21 cellular contexts compared by ENCODE assay signal in the genomic region with DNA sequence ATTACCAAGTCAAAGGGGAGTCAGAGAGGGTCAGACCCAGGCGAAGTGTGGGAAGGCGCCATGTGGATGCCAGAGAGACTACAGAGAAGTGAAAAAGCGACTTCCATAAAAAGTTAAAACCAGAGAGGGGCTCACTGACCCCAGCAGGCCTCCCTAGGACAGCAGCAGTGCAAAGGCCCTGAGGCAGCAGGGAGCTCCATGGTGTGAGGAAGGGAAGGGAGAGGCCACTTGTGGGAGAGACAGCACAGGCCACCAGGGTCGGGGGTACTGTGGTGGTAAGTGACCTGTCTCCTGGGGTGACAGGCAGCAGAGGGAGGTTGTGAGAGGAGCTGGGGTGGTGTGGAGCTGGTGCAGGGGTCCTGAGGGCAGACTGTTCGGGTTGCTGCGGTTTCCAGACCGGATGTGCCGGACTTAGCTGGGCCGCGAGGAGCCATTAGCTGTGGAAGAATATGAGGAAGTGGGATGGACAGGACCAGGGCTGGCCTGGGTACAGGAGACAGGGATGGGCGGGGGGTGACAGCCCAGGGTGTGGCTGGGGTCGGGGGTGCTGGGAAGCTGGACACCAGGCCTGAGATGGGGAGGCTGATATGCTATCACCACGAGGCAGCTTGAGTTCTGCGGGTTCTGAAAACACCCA. TPM values are rescaled to one million over a fixed set of nuclear protein-coding genes. Genes with fewer than 3 reads are reported as not detected.
DNase-seq lines count a peak whose midpoint lies in the region; ATAC-seq and TF ChIP-seq lines count a peak whose summit lies in the region.
"Had no signal": no experiment of that assay in that cellular context is flagged by ENCODE, and none has a peak within 500 bp of the region (broad histone marks: within the 10 kb centered on the region; RNA-seq: fewer than 3 reads in every experiment).

No MANE protein-coding gene starts in this region.

- H3K9me3 ChIP-seq in CD4-positive, CD25-positive, alpha-beta regulatory T cell (ENCODE audit: control insufficient read depth in 2 of 2, low read length in 2 of 2): no peaks in the 10 kb centered on the region
- no peaks in the 10 kb centered on the region for H3K9me3 ChIP-seq in tibial artery
- H3K9me3 ChIP-seq: heart left ventricle had no signal

- H3K27me3 Mint-ChIP-seq in T-helper 2 cell treated with Interferon-gamma antibody and Interleukin-4, amounts not matched to agents 5 μg/mL and 100 μg/mL, for 36 hours (ENCODE audit: low read depth): no peaks in the 10 kb centered on the region
- H3K27me3 Mint-ChIP-seq in CD4-positive, CD25-positive, alpha-beta regulatory T cell: no peaks in the 10 kb centered on the region
- H3K27me3 Mint-ChIP-seq in memory B cell (no peaks in the 10 kb centered on the region), HFFc6 (ENCODE audit: insufficient read depth) (peaks cover 9% of the 10 kb centered on the region)
- H3K27me3 Mint-ChIP-seq: brain had no signal

- no peaks in the 10 kb centered on the region for H3K27me3 ChIP-seq in CD4-positive, CD25-positive, alpha-beta regulatory T cell (ENCODE audit: control insufficient read depth, insufficient read depth, low read length)
- H3K27me3 ChIP-seq in tibial artery: no peaks in the 10 kb centered on the region
- H3K27me3 ChIP-seq: heart left ventricle had no signal

- H3K36me3 Mint-ChIP-seq in T-helper 2 cell treated with Interferon-gamma antibody and Interleukin-4, amounts not matched to agents 5 μg/mL and 100 μg/mL, for 36 hours (ENCODE audit: low read depth): peaks cover 52% of the 10 kb centered on the region
- peaks cover 30% of the 10 kb centered on the region for H3K36me3 Mint-ChIP-seq in CD4-positive, CD25-positive, alpha-beta regulatory T cell
- H3K36me3 Mint-ChIP-seq in activated naive CD4-positive, alpha-beta T cell treated with anti-CD3 and anti-CD28 coated beads, Interleukin-2, amount 50 U/mL, for 72 hours: peaks cover 0 to 6% of the 10 kb centered on the region in 2 donors
- H3K36me3 Mint-ChIP-seq in memory B cell (peaks cover 33% of the 10 kb centered on the region), HFFc6 (ENCODE audit: low read depth) (peaks cover 25% of the 10 kb centered on the region)

- no peak overlapping the region for H3K27ac ChIP-seq in CD4-positive, CD25-positive, alpha-beta regulatory T cell (ENCODE audit: insufficient read depth, low read length, poor library complexity, severe bottlenecking)
- H3K27ac ChIP-seq in tibial artery: no peak overlapping the region
- H3K27ac ChIP-seq: heart left ventricle had no signal

- TF ChIP-seq CTCF in tibial artery (IDR thresholded peaks at IDR 0.05) (no peak), HFFc6 (IDR thresholded peaks at IDR 0.05) (no peak)

- H3K9me3 Mint-ChIP-seq in T-helper 2 cell treated with Interferon-gamma antibody and Interleukin-4, amounts not matched to agents 5 μg/mL and 100 μg/mL, for 36 hours: no peaks in the 10 kb centered on the region
- H3K9me3 Mint-ChIP-seq in CD4-positive, CD25-positive, alpha-beta regulatory T cell: peaks cover 0 to 3% (median 0%) of the 10 kb centered on the region in 7 donors
- no peaks in the 10 kb centered on the region for H3K9me3 Mint-ChIP-seq in activated naive CD4-positive, alpha-beta T cell treated with anti-CD3 and anti-CD28 coated beads, Interleukin-2, amount 50 U/mL, for 72 hours
- H3K9me3 Mint-ChIP-seq in memory B cell (no peaks in the 10 kb centered on the region), HFFc6 (no peaks in the 10 kb centered on the region)
- H3K9me3 Mint-ChIP-seq: brain, endodermal cell had no signal

- intact Hi-C loops in tibial artery (cut with DNase I; ENCODE audit: low total_unique reads): no loop called here

- H3K27ac Mint-ChIP-seq in T-helper 2 cell treated with Interferon-gamma antibody and Interleukin-4, amounts not matched to agents 5 μg/mL and 100 μg/mL, for 36 hours: peak overlapping the region; percentile 34
- peak overlapping the region; percentile 58 to 87 (median 81) for H3K27ac Mint-ChIP-seq in CD4-positive, CD25-positive, alpha-beta regulatory T cell
- peak overlapping the region; percentile 63 to 65 for H3K27ac Mint-ChIP-seq in activated naive CD4-positive, alpha-beta T cell treated with anti-CD3 and anti-CD28 coated beads, Interleukin-2, amount 50 U/mL, for 72 hours
- H3K27ac Mint-ChIP-seq in memory B cell: peak overlapping the region; percentile 25
- H3K27ac Mint-ChIP-seq in HFFc6: no peak overlapping the region
- H3K27ac Mint-ChIP-seq: endodermal cell had no signal

- H3K4me3 Mint-ChIP-seq in T-helper 2 cell treated with Interferon-gamma antibody and Interleukin-4, amounts not matched to agents 5 μg/mL and 100 μg/mL, for 36 hours: no peak overlapping the region
- H3K4me3 Mint-ChIP-seq in CD4-positive, CD25-positive, alpha-beta regulatory T cell: peak overlapping the region in 2 of 4 donors; percentile 55 to 63
- H3K4me3 Mint-ChIP-seq in memory B cell (no peak overlapping the region), HFFc6 (no peak overlapping the region; the same call in 1 of the 2 replicates)
- H3K4me3 Mint-ChIP-seq: brain, endodermal cell had no signal

- no peak for DNase-seq in T-helper 2 cell treated with Interferon-gamma antibody and Interleukin-4, amounts not matched to agents 5 μg/mL and 100 μg/mL, for 36 hours (ENCODE audit: low spot score)
- DNase-seq in T-helper 2 cell: no peak
- no peak for DNase-seq in CD4-positive, CD25-positive, alpha-beta regulatory T cell
- DNase-seq in activated naive CD4-positive, alpha-beta T cell treated with anti-CD3 and anti-CD28 coated beads, Interleukin-2, amount 50 U/mL, for 72 hours (ENCODE audit: low spot score in 2 of 2): no peak
- no peak for DNase-seq in memory B cell (ENCODE audit: low spot score in 2 of 2)
- DNase-seq in tibial artery: no peak
- DNase-seq in HFFc6: no peak
- no peak for DNase-seq in Kasumi-1 (lab: John Stamatoyannopoulos, UW)
- DNase-seq: 8988T, endodermal cell, GF-D8, NCI-H1105 treated with DMSO at 0.1 percent for 48 hours, NCI-H2107, NCI-H510A treated with DMSO at 0.1 percent for 48 hours had no signal

- H3K36me3 ChIP-seq in CD4-positive, CD25-positive, alpha-beta regulatory T cell (ENCODE audit: control insufficient read depth, insufficient read depth, low read length): peaks cover 82% of the 10 kb centered on the region
- H3K36me3 ChIP-seq in tibial artery: peaks cover 70 to 98% (median 85%) of the 10 kb centered on the region in 3 donors

- no peak for ATAC-seq in CD4-positive, CD25-positive, alpha-beta regulatory T cell (ENCODE audit: low read depth in 2 of 2)
- peak in 1 of 2 donors; percentile 26 for ATAC-seq in activated naive CD4-positive, alpha-beta T cell treated with anti-CD3 and anti-CD28 coated beads, Interleukin-2, amount 50 U/mL, for 72 hours
- no peak for ATAC-seq in memory B cell (ENCODE audit: low read depth)
- ATAC-seq: heart left ventricle had no signal

- no peak overlapping the region for H3K4me3 ChIP-seq in CD4-positive, CD25-positive, alpha-beta regulatory T cell (ENCODE audit: low read depth, low read length)
- no peak overlapping the region for H3K4me3 ChIP-seq in tibial artery
- H3K4me3 ChIP-seq: heart left ventricle had no signal

- no peaks in the 10 kb centered on the region for H3K4me1 ChIP-seq in CD4-positive, CD25-positive, alpha-beta regulatory T cell (ENCODE audit: control insufficient read depth, insufficient read depth, low read length, poor library complexity, severe bottlenecking)
- peaks cover 0 to 9% (median 4%) of the 10 kb centered on the region in 4 donors for H3K4me1 ChIP-seq in tibial artery

- H3K4me1 Mint-ChIP-seq in T-helper 2 cell treated with Interferon-gamma antibody and Interleukin-4, amounts not matched to agents 5 μg/mL and 100 μg/mL, for 36 hours (ENCODE audit: low read depth): no peaks in the 10 kb centered on the region
- H3K4me1 Mint-ChIP-seq in CD4-positive, CD25-positive, alpha-beta regulatory T cell: peaks cover 0 to 22% (median 5%) of the 10 kb centered on the region in 4 donors
- H3K4me1 Mint-ChIP-seq in memory B cell: peaks cover 5% of the 10 kb centered on the region
- no peaks in the 10 kb centered on the region for H3K4me1 Mint-ChIP-seq in HFFc6 (ENCODE audit: low read depth)
- H3K4me1 Mint-ChIP-seq: endodermal cell had no signal

RNA-seq across cellular contexts. Expression of gene SETD1B, which starts 22.6 kb away (rescaled TPM):
- 118 TPM for total RNA-seq in CD4-positive, CD25-positive, alpha-beta regulatory T cell
- polyA plus RNA-seq in CD4-positive, CD25-positive, alpha-beta regulatory T cell: 1 to 10 TPM; 1.2 to 2.0 (median 1.5) TPM
- total RNA-seq in activated naive CD4-positive, alpha-beta T cell treated with anti-CD3 and anti-CD28 coated beads, Interleukin-2, amount 50 U/mL, for 72 hours: 10 to 100 TPM; 13.8 to 16.7 TPM
- 10 to 100 TPM; 18.5 to 22.0 (median 20.9) TPM for total RNA-seq in HFFc6 (2021; fragmentation: NEBNext Ultra II Directional; extraction: Animal tissue kit (Norgen Biotek cat#: 25700))

RNA-seq across cellular contexts. Expression of gene HPD, which starts 32.2 kb away (rescaled TPM):
- not detected for total RNA-seq in CD4-positive, CD25-positive, alpha-beta regulatory T cell
- not detected for polyA plus RNA-seq in CD4-positive, CD25-positive, alpha-beta regulatory T cell
- under 1 TPM in 1 of 2 donors, not detected in 1; 0.16 TPM for total RNA-seq in activated naive CD4-positive, alpha-beta T cell treated with anti-CD3 and anti-CD28 coated beads, Interleukin-2, amount 50 U/mL, for 72 hours
- total RNA-seq in HFFc6 (2021; fragmentation: NEBNext Ultra II Directional; extraction: Animal tissue kit (Norgen Biotek cat#: 25700)): under 1 TPM in 4 of 6 experiments, not detected in 2; 0.14 to 0.25 (median 0.21) TPM
- total RNA-seq: lung microvascular endothelial cell; skeletal muscle tissue; T-helper 1 cell treated with Interleukin-12 subunit alpha and Interleukin-12 subunit beta and Interleukin-4 antibody, amounts not matched to agents 30 ng/mL and 1 ng/mL, for 36 hours; urinary bladder had no signal
- polyA plus RNA-seq: BJ had no signal

RNA-seq across cellular contexts. Expression of gene RHOF, which starts 32.9 kb away (rescaled TPM):
- 149 TPM for total RNA-seq in CD4-positive, CD25-positive, alpha-beta regulatory T cell
- polyA plus RNA-seq in CD4-positive, CD25-positive, alpha-beta regulatory T cell: 100 to 1,000 TPM in 1 of 4 donors, 10 to 100 TPM in 3; 80.4 to 100 (median 92.0) TPM
- total RNA-seq in activated naive CD4-positive, alpha-beta T cell treated with anti-CD3 and anti-CD28 coated beads, Interleukin-2, amount 50 U/mL, for 72 hours: 10 to 100 TPM; 95.3 to 96.2 TPM
- 1 to 10 TPM; 3.2 to 4.2 (median 3.6) TPM for total RNA-seq in HFFc6 (2021; fragmentation: NEBNext Ultra II Directional; extraction: Animal tissue kit (Norgen Biotek cat#: 25700))

Comparison
In these comparisons a context has a peak if more than half of its experiments do, and no peak if none do; other contexts are left out.
1. RNA of gene RHOF, which starts 32.9 kb away (total RNA-seq): 149 TPM in CD4-positive, CD25-positive, alpha-beta regulatory T cell (single experiment) and 95.3 to 96.2 TPM in activated naive CD4-positive, alpha-beta T cell treated with anti-CD3 and anti-CD28 coated beads, Interleukin-2, amount 50 U/mL, for 72 hours; 3.2 to 4.2 TPM in HFFc6; every median in the first group is over 10 times any median in the second.